In genomic region chr1:85707990-85708825, GRCh38 we compare ENCODE assay signal across 8 cellular contexts. TPM values are rescaled to one million over a fixed set of nuclear protein-coding genes. Genes with fewer than 3 reads are reported as not detected.
DNase-seq lines count a peak whose midpoint lies in the region; ATAC-seq and TF ChIP-seq lines count a peak whose summit lies in the region.

Gene ZNHIT6 (minus strand): TSS chr1:85708433. CDS start chr1:85708284, 149 bp downstream.

- intact Hi-C loops in CD14-positive monocyte (cut with micrococcal nuclease): no loop called here
- intact Hi-C loops in activated CD4-positive, alpha-beta T cell treated with anti-CD3 and anti-CD28 coated beads, Interleukin-2, amount 10 ng/mL, durations not matched to agents 24 days and 14 days (cut with micrococcal nuclease): loop anchor here (5.0 kb wide), 4 partner anchors 51 to 689 kb away; partner anchors contain the start of genes BCL10, CCN1 and ODF2L

- no peak within 1 kb of the TSS for H3K4me3 Mint-ChIP-seq in CD14-positive monocyte
- no peak within 1 kb of the TSS for H3K4me3 Mint-ChIP-seq in activated CD4-positive, alpha-beta T cell treated with anti-CD3 and anti-CD28 coated beads, Interleukin-2, amount 10 ng/mL, durations not matched to agents 24 days and 14 days

- H3K27ac Mint-ChIP-seq in CD14-positive monocyte: no peak within 1 kb of the TSS
- no peak within 1 kb of the TSS for H3K27ac Mint-ChIP-seq in activated CD4-positive, alpha-beta T cell treated with anti-CD3 and anti-CD28 coated beads, Interleukin-2, amount 10 ng/mL, durations not matched to agents 24 days and 14 days

- H3K9me3 Mint-ChIP-seq in CD14-positive monocyte: peaks cover 0 to 7% (median 0%) of the 10 kb centered on the region in 7 donors
- H3K9me3 Mint-ChIP-seq in activated CD4-positive, alpha-beta T cell treated with anti-CD3 and anti-CD28 coated beads, Interleukin-2, amount 10 ng/mL, durations not matched to agents 24 days and 14 days: no peaks in the 10 kb centered on the region

- TF ChIP-seq CTCF in CD14-positive monocyte (IDR thresholded peaks at IDR 0.05): peak; percentile 29

- no peaks in the 10 kb centered on the region for H3K27me3 Mint-ChIP-seq in CD14-positive monocyte (ENCODE audit: low read depth in 3 of 3)
- H3K27me3 Mint-ChIP-seq in activated CD4-positive, alpha-beta T cell treated with anti-CD3 and anti-CD28 coated beads, Interleukin-2, amount 10 ng/mL, durations not matched to agents 24 days and 14 days: no peaks in the 10 kb centered on the region

- ATAC-seq in GM19328 (IDR thresholded peaks at IDR 0.05; ENCODE audit: unreplicated experiment) (peak; percentile 80), HG03469 (IDR thresholded peaks at IDR 0.05; ENCODE audit: unreplicated experiment) (peak; percentile 79), left lobe of liver (peak; percentile 99)

- H3K4me1 Mint-ChIP-seq in CD14-positive monocyte: peaks cover 10% of the 10 kb centered on the region
- H3K4me1 Mint-ChIP-seq in activated CD4-positive, alpha-beta T cell treated with anti-CD3 and anti-CD28 coated beads, Interleukin-2, amount 10 ng/mL, durations not matched to agents 24 days and 14 days: peaks cover 16% of the 10 kb centered on the region

- peaks cover 18 to 23% of the 10 kb centered on the region in 2 donors for H3K36me3 Mint-ChIP-seq in CD14-positive monocyte
- H3K36me3 Mint-ChIP-seq in activated CD4-positive, alpha-beta T cell treated with anti-CD3 and anti-CD28 coated beads, Interleukin-2, amount 10 ng/mL, durations not matched to agents 24 days and 14 days (ENCODE audit: low read depth): peaks cover 26% of the 10 kb centered on the region

- peak; percentile 84 for DNase-seq in CD14-positive monocyte (ENCODE audit: low spot score)
- DNase-seq in NCI-H526 (lab: John Stamatoyannopoulos, UW): peak; percentile 96 to 97
- DNase-seq in activated CD4-positive, alpha-beta T cell treated with anti-CD3 and anti-CD28 coated beads, Interleukin-2, amount 10 ng/mL, durations not matched to agents 24 days and 14 days: peak; percentile 95
- DNase-seq in dedifferentiated amniotic fluid mesenchymal stem cell (ENCODE audit: extremely low spot score): peak; percentile 96
- peak; percentile 91 for DNase-seq in left lobe of liver (ENCODE audit: low spot score)
- DNase-seq in stimulated activated CD4-positive, alpha-beta T cell treated with anti-CD3 and anti-CD28 coated beads, Interleukin-2, amount 100 ng/mL, for 24 hours: peak; percentile 84 to 86

RNA-seq across cellular contexts. Expression of gene ZNHIT6, which starts in this region (rescaled TPM):
- polyA plus RNA-seq in CD14-positive monocyte: 1 to 10 TPM; 1.7 to 3.2 TPM
- total RNA-seq in activated CD4-positive, alpha-beta T cell treated with anti-CD3 and anti-CD28 coated beads, Interleukin-2, amount 10 ng/mL, durations not matched to agents 24 days and 14 days: 24.7 and 26.0 TPM in 2 replicates
- total RNA-seq in left lobe of liver: 3.4 TPM

Comparison
In these comparisons a context has a peak if more than half of its experiments do, and no peak if none do; other contexts are left out.
1. Peak in every context shown above with its lines: DNase-seq and ATAC-seq.